ENCODE assay signal across 8 cellular contexts in the genomic region with DNA sequence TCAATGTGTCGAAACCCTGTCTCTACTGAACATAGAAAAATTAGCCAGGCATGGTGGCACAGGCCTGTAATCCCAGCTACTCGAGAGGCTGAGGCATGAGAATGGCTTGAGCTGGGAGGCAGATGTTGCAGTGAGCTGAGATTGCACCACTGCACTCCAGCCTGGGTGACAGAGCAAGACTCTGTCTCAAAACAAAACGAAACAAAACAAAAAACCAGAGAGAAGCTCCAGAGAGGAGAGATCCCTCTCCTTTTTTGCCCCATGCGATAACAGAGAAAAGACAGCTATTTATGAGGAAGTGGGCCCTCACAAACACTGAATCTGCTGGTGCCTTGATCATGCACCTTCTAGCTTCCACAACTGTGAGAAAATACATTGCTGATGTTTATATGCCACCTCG. TPM values are rescaled to one million over a fixed set of nuclear protein-coding genes. Genes with fewer than 3 reads are reported as not detected.
A peak's percentile ranks its signal among the peaks of the same experiment; 100 is the strongest.
DNase-seq lines count a peak whose midpoint lies in the region; ATAC-seq and TF ChIP-seq lines count a peak whose summit lies in the region.
"Not testable (repeated sequence)": the region's sequence is repeated elsewhere in the genome, so short reads cannot be mapped to it uniquely, and the experiment has no call there.

No MANE protein-coding gene starts in this region.

- H3K36me3 Mint-ChIP-seq in activated T-helper 1 cell treated with anti-CD3 and anti-CD28 coated beads, Interleukin-12 subunit alpha, Interleukin-12 subunit beta, Interleukin-2, Interleukin-4 antibody, amounts not matched to agents 30 ng/mL and 10 ng/mL and 1 ng/mL, durations not matched to agents 14 hours and 24 hours and 36 hours (ENCODE audit: low read depth); natural killer cell treated with Interleukin-12 subunit alpha and Interleukin-12 subunit beta and Interleukin-15 and Interleukin-18, amount 100 ng/mL, for 72 hours: not testable (repeated sequence)

- H2AFZ ChIP-seq in KMS-11 (ENCODE audit: low read depth); SK-N-SH (ENCODE audit: low read depth): not testable (repeated sequence)

- not testable (repeated sequence) for ATAC-seq in right cardiac atrium
- peak; percentile 39 to 70 for ATAC-seq in natural killer cell treated with Interleukin-12 subunit alpha and Interleukin-12 subunit beta and Interleukin-15 and Interleukin-18, amount 100 ng/mL, for 72 hours

- not testable (repeated sequence) for H3K36me3 ChIP-seq in BLaER1 treated with 17β-estradiol and CSF1 and Interleukin-3, amounts not matched to agents 10 nM and 100 nM; KMS-11 (ENCODE audit: insufficient read depth); SK-N-SH (replicated peaks in 1 of 2; ENCODE audit: control insufficient read depth in 1 of 2, insufficient read depth in 2 of 2, low read length in 1 of 2); colonic mucosa; stomach

- H3F3A ChIP-seq in SK-N-SH (replicated peaks; ENCODE audit: insufficient read depth): not testable (repeated sequence)

- not testable (repeated sequence) for H3K9me3 ChIP-seq in BLaER1 treated with 17β-estradiol and CSF1 and Interleukin-3, amounts not matched to agents 10 nM and 100 nM (replicated peaks in 1 of 11); SK-N-SH; colonic mucosa; right cardiac atrium (ENCODE audit: control insufficient read depth, low read length); stomach

- H3K79me2 ChIP-seq in KMS-11 (ENCODE audit: insufficient read depth, low read depth) (peaks cover 13% of the 10 kb centered on the region), SK-N-SH (ENCODE audit: insufficient read depth) (peaks cover 30% of the 10 kb centered on the region)

- H3K4me3 ChIP-seq in BLaER1 treated with 17β-estradiol and CSF1 and Interleukin-3, amounts not matched to agents 10 nM and 100 nM: peak overlapping the region in 1 of 10 experiments; percentile 26; a peak in 1 of 20 replicates
- not testable (repeated sequence) for H3K4me3 ChIP-seq in KMS-11 (IDR thresholded peaks at IDR 0.05; ENCODE audit: insufficient read depth, low read depth, low read length); SK-N-SH (ENCODE audit: low read depth in 2 of 2, low read length in 1 of 2); colonic mucosa; right cardiac atrium (ENCODE audit: low read length); stomach

- H3K4me1 ChIP-seq in BLaER1 treated with 17β-estradiol and CSF1 and Interleukin-3, amounts not matched to agents 10 nM and 100 nM: peaks cover 51 to 95% (median 57%) of the 10 kb centered on the region in 10 experiments
- peaks cover 75% of the 10 kb centered on the region for H3K4me1 ChIP-seq in KMS-11 (ENCODE audit: low read depth, poor library complexity, severe bottlenecking)
- H3K4me1 ChIP-seq in SK-N-SH (ENCODE audit: control insufficient read depth in 1 of 2, insufficient read depth in 2 of 2, low read depth in 1 of 2, low read length in 1 of 2): peaks cover 8 to 16% of the 10 kb centered on the region in 2 experiments; a peak in 3 of 4 replicates
- H3K4me1 ChIP-seq in colonic mucosa: peaks cover 10% of the 10 kb centered on the region
- H3K4me1 ChIP-seq in right cardiac atrium (ENCODE audit: control insufficient read depth, insufficient read depth, low read length): peaks cover 12% of the 10 kb centered on the region
- H3K4me1 ChIP-seq in stomach: peaks cover 31 to 71% (median 49%) of the 10 kb centered on the region in 4 donors

- CTCF ChIA-PET in SK-N-SH (lab: Yijun Ruan, JAX): interaction anchor here (0.6 to 3.3 kb wide), 2 partner anchors 31 to 181 kb away, joined by 4 to 18 read pairs; partner anchors contain the start of gene MAP3K5

- peak overlapping the region; percentile 56 for H3K27ac Mint-ChIP-seq in activated T-helper 1 cell treated with anti-CD3 and anti-CD28 coated beads, Interleukin-12 subunit alpha, Interleukin-12 subunit beta, Interleukin-2, Interleukin-4 antibody, amounts not matched to agents 30 ng/mL and 10 ng/mL and 1 ng/mL, durations not matched to agents 14 hours and 24 hours and 36 hours
- peak overlapping the region; percentile 84 to 95 for H3K27ac Mint-ChIP-seq in natural killer cell treated with Interleukin-12 subunit alpha and Interleukin-12 subunit beta and Interleukin-15 and Interleukin-18, amount 100 ng/mL, for 72 hours

- TF ChIP-seq EP300 in SK-N-SH (IDR thresholded peaks at IDR 0.05; ENCODE audit: borderline replicate concordance in 1 of 2, low read depth in 1 of 2, low read length in 1 of 2); stomach (IDR thresholded peaks at IDR 0.05): not testable (repeated sequence)

- intact Hi-C loops in activated T-helper 1 cell treated with anti-CD3 and anti-CD28 coated beads, Interleukin-12 subunit alpha, Interleukin-12 subunit beta, Interleukin-2, Interleukin-4 antibody, amounts not matched to agents 30 ng/mL and 10 ng/mL and 1 ng/mL, durations not matched to agents 14 hours and 24 hours and 36 hours (cut with micrococcal nuclease): loop anchor here (1.0 to 5.0 kb wide), 3 partner anchors 7 to 38 kb away; no protein-coding TSS in a partner anchor
- intact Hi-C loops in colonic mucosa (cut with DNase I); right cardiac atrium (cut with DNase I); stomach (cut with DNase I; ENCODE audit: low total_unique reads): not testable (repeated sequence)

- H3K9me3 Mint-ChIP-seq in activated T-helper 1 cell treated with anti-CD3 and anti-CD28 coated beads, Interleukin-12 subunit alpha, Interleukin-12 subunit beta, Interleukin-2, Interleukin-4 antibody, amounts not matched to agents 30 ng/mL and 10 ng/mL and 1 ng/mL, durations not matched to agents 14 hours and 24 hours and 36 hours; natural killer cell treated with Interleukin-12 subunit alpha and Interleukin-12 subunit beta and Interleukin-15 and Interleukin-18, amount 100 ng/mL, for 72 hours: not testable (repeated sequence)

- POLR2A ChIA-PET in SK-N-SH (lab: Yijun Ruan, JAX): not testable (repeated sequence)

- H3K9ac ChIP-seq in BLaER1 treated with 17β-estradiol and CSF1 and Interleukin-3, amounts not matched to agents 10 nM and 100 nM: peak overlapping the region in 9 of 11 experiments; percentile 27 to 62 (median 47); a peak in 13 of 22 replicates
- H3K9ac ChIP-seq in KMS-11: peak overlapping the region; percentile 19; the same call in 1 of the 2 replicates
- H3K9ac ChIP-seq in SK-N-SH; colonic mucosa (ENCODE audit: low read depth in 2 of 2, low read length in 2 of 2): not testable (repeated sequence)

- H3K4me1 Mint-ChIP-seq in activated T-helper 1 cell treated with anti-CD3 and anti-CD28 coated beads, Interleukin-12 subunit alpha, Interleukin-12 subunit beta, Interleukin-2, Interleukin-4 antibody, amounts not matched to agents 30 ng/mL and 10 ng/mL and 1 ng/mL, durations not matched to agents 14 hours and 24 hours and 36 hours (ENCODE audit: low read depth): peaks cover 67% of the 10 kb centered on the region
- peaks cover 59 to 63% of the 10 kb centered on the region in 2 donors for H3K4me1 Mint-ChIP-seq in natural killer cell treated with Interleukin-12 subunit alpha and Interleukin-12 subunit beta and Interleukin-15 and Interleukin-18, amount 100 ng/mL, for 72 hours (ENCODE audit: low read depth in 2 of 2)

- peak overlapping the region; percentile 68 to 97 (median 81) for H3K4me2 ChIP-seq in BLaER1 treated with 17β-estradiol and CSF1 and Interleukin-3, amounts not matched to agents 10 nM and 100 nM
- peak overlapping the region; percentile 89 for H3K4me2 ChIP-seq in KMS-11
- H3K4me2 ChIP-seq in SK-N-SH: peak overlapping the region; percentile 81; the same call in 1 of the 2 replicates

- H3K27me3 Mint-ChIP-seq in activated T-helper 1 cell treated with anti-CD3 and anti-CD28 coated beads, Interleukin-12 subunit alpha, Interleukin-12 subunit beta, Interleukin-2, Interleukin-4 antibody, amounts not matched to agents 30 ng/mL and 10 ng/mL and 1 ng/mL, durations not matched to agents 14 hours and 24 hours and 36 hours (ENCODE audit: insufficient read depth); natural killer cell treated with Interleukin-12 subunit alpha and Interleukin-12 subunit beta and Interleukin-15 and Interleukin-18, amount 100 ng/mL, for 72 hours: not testable (repeated sequence)

- TF ChIP-seq RAD21 in SK-N-SH (IDR thresholded peaks at IDR 0.05; ENCODE audit: low read length): not testable (repeated sequence)

- not testable (repeated sequence) for TF ChIP-seq POLR2A in stomach (IDR thresholded peaks at IDR 0.05)

- peaks cover 0 to 84% (median 0%) of the 10 kb centered on the region in 11 experiments; a peak in 7 of 22 replicates for H4K20me1 ChIP-seq in BLaER1 treated with 17β-estradiol and CSF1 and Interleukin-3, amounts not matched to agents 10 nM and 100 nM
- H4K20me1 ChIP-seq in KMS-11 (ENCODE audit: insufficient read depth); SK-N-SH (ENCODE audit: insufficient read depth): not testable (repeated sequence)

- not testable (repeated sequence) for H3K27me3 ChIP-seq in BLaER1 treated with 17β-estradiol and CSF1 and Interleukin-3, amounts not matched to agents 10 nM and 100 nM; KMS-11 (ENCODE audit: insufficient read depth, low read depth); SK-N-SH (ENCODE audit: insufficient read depth); colonic mucosa; right cardiac atrium (ENCODE audit: control insufficient read depth, insufficient read depth); stomach

- H3K4me3 Mint-ChIP-seq in activated T-helper 1 cell treated with anti-CD3 and anti-CD28 coated beads, Interleukin-12 subunit alpha, Interleukin-12 subunit beta, Interleukin-2, Interleukin-4 antibody, amounts not matched to agents 30 ng/mL and 10 ng/mL and 1 ng/mL, durations not matched to agents 14 hours and 24 hours and 36 hours: peak overlapping the region; percentile 69
- peak overlapping the region; percentile 87 for H3K4me3 Mint-ChIP-seq in natural killer cell treated with Interleukin-12 subunit alpha and Interleukin-12 subunit beta and Interleukin-15 and Interleukin-18, amount 100 ng/mL, for 72 hours

- 91% methylated on average over 3 of the region's 5 CpGs for WGBS in SK-N-SH (ENCODE audit: low lambda C conversion rate)
- WGBS in right cardiac atrium: 66% methylated on average over 5 of the region's 5 CpGs
- WGBS in stomach, 5 donors: 63 to 84% (median 79%) methylated on average over 5 of the region's 5 CpGs

- not testable (repeated sequence) for H3K9me2 ChIP-seq in SK-N-SH

- not testable (repeated sequence) for DNase-seq in SK-N-SH; activated T-helper 1 cell treated with anti-CD3 and anti-CD28 coated beads, Interleukin-12 subunit alpha, Interleukin-12 subunit beta, Interleukin-2, Interleukin-4 antibody, amounts not matched to agents 30 ng/mL and 10 ng/mL and 1 ng/mL, durations not matched to agents 14 hours and 24 hours and 36 hours (ENCODE audit: low spot score); colonic mucosa; right cardiac atrium; natural killer cell treated with Interleukin-12 subunit alpha and Interleukin-12 subunit beta and Interleukin-15 and Interleukin-18, amount 100 ng/mL, for 72 hours (ENCODE audit: low spot score); stomach

- TF ChIP-seq CTCF in KMS-11 (conservative IDR thresholded peaks at IDR 0.05; ENCODE audit: low read depth, low read length); SK-N-SH (IDR thresholded peaks at IDR 0.05); colonic mucosa (IDR thresholded peaks at IDR 0.05); stomach (IDR thresholded peaks at IDR 0.05): not testable (repeated sequence)

- peak overlapping the region; percentile 33 to 73 (median 57); a peak in 19 of 22 replicates for H3K27ac ChIP-seq in BLaER1 treated with 17β-estradiol and CSF1 and Interleukin-3, amounts not matched to agents 10 nM and 100 nM
- H3K27ac ChIP-seq in KMS-11: peak overlapping the region; percentile 71
- H3K27ac ChIP-seq in SK-N-SH (ENCODE audit: low read depth in 2 of 2, low read length in 1 of 2): peak overlapping the region; percentile 64 to 76; a peak in 3 of 4 replicates
- peak overlapping the region; percentile 8 for H3K27ac ChIP-seq in colonic mucosa
- peak overlapping the region; percentile 58 for H3K27ac ChIP-seq in right cardiac atrium (ENCODE audit: low read length)
- peak overlapping the region in 4 of 5 donors; percentile 36 to 76 (median 67) for H3K27ac ChIP-seq in stomach

RNA-seq across cellular contexts. Expression of gene MAP3K5, which starts 31.5 kb away (rescaled TPM):
- 1.4 TPM in 2 replicates for polyA plus RNA-seq in SK-N-SH (2012; rRNA removed)
- polyA plus RNA-seq in SK-N-SH (2012; cell fraction: cytosol; rRNA removed): 1.7 and 1.8 TPM in 2 replicates
- polyA plus RNA-seq in SK-N-SH (2012; cell fraction: nucleus; rRNA removed): 1.1 and 1.9 TPM in 2 replicates
- total RNA-seq in activated T-helper 1 cell treated with anti-CD3 and anti-CD28 coated beads, Interleukin-12 subunit alpha, Interleukin-12 subunit beta, Interleukin-2, Interleukin-4 antibody, amounts not matched to agents 30 ng/mL and 10 ng/mL and 1 ng/mL, durations not matched to agents 14 hours and 24 hours and 36 hours: 12.2 and 13.4 TPM in 2 replicates
- 10 to 100 TPM; 15.3 to 17.1 TPM for total RNA-seq in colonic mucosa
- 1 to 10 TPM; 3.9 to 7.3 (median 5.5) TPM for total RNA-seq in right cardiac atrium
- 2.8 TPM for polyA plus RNA-seq in right cardiac atrium
- total RNA-seq in natural killer cell treated with Interleukin-12 subunit alpha and Interleukin-12 subunit beta and Interleukin-15 and Interleukin-18, amount 100 ng/mL, for 72 hours: 10 to 100 TPM; 27.9 to 33.0 TPM
- total RNA-seq in stomach: 10 to 100 TPM; 23.2 to 40.3 (median 24.5) TPM
- 10 to 100 TPM in 2 of 3 donors, 1 to 10 TPM in 1; 4.9 to 12.5 (median 12.4) TPM for polyA plus RNA-seq in stomach

Comparison
In these comparisons a context has a peak if more than half of its experiments do, and no peak if none do; other contexts are left out.
1. H3K27ac ChIP-seq: peak in every context shown above with its lines; median percentile 71 in KMS-11; 70 in SK-N-SH; 67 in stomach; 58 in right cardiac atrium; 57 in BLaER1 treated with 17β-estradiol and CSF1 and Interleukin-3, amounts not matched to agents 10 nM and 100 nM; 8 in colonic mucosa.